ENCODE assay signal across 20 cellular contexts in the genomic region with DNA sequence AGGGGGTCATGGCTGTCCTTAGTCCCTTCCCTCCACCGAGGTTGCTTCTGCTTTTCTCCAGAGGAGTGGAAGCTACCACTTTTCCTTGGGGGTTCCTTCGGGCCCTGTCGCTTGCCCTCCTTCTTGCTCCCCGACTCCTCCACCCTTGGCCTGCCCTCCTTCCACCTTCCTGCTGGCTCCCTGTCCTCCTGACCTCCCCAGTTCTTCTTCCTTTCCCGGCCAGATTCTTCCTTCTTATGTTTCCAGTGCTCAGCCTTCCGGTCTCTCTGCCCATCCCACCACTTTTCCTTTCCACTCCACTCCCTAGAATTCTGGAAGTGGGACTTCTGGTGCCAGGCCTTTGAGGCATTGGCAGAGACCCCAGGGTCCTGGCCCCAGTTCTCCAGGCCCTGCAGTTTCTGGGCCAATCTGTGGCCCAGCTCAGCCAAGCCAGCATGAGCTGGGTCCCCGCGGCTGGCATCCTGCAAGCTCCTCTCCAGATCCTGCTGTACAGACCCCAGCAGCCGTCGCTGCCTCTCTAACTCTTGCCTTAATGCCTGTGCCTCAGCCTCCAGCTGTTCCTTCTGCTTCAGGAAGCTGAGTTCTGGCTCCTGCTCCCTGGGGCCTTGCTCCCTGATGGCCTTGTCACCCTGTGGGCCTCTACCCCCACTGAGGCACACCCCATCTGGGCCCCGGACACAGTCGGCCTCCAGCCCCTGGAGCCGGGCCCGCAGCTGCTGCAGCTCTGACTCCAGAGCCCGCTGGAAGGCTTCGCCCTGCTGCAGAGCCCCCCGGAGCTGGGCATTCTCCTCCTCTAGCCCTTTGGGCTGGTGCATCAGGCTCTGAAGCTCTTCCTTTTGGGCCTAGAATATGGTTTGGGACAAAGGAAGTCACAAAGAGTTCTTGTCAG. TPM values are rescaled to one million over a fixed set of nuclear protein-coding genes. Genes with fewer than 3 reads are reported as not detected.
DNase-seq lines count a peak whose midpoint lies in the region; ATAC-seq, FAIRE-seq and TF ChIP-seq lines count a peak whose summit lies in the region.
"Had no signal": no experiment of that assay in that cellular context is flagged by ENCODE, and none has a peak within 500 bp of the region (broad histone marks: within the 10 kb centered on the region; RNA-seq: fewer than 3 reads in every experiment).

No MANE protein-coding gene starts in this region.

- H2AFZ ChIP-seq in K562 (ENCODE audit: low read depth, low read length) (no peak overlapping the region), neural progenitor cell (replicated peaks) (no peak overlapping the region)

- TF ChIP-seq POLR2A in K562 (conservative IDR thresholded peaks at IDR 0.05): no peak

- H3F3A ChIP-seq in neural progenitor cell (ENCODE audit: low read depth): peaks cover 19% of the 10 kb centered on the region

- no peak for TF ChIP-seq RAD21 in K562 (CRISPR knock-in tag; conservative IDR thresholded peaks at IDR 0.05 in 1 of 2, IDR thresholded peaks at IDR 0.05 in 1 of 2)

- H3K4me1 ChIP-seq in K562 (replicated peaks in 1 of 2; ENCODE audit: control insufficient read depth in 2 of 2, insufficient read depth in 2 of 2, low read length in 2 of 2): peaks cover 25 to 50% of the 10 kb centered on the region in 2 experiments; a peak in 4 of 5 replicates
- H3K4me1 ChIP-seq in neural progenitor cell: peaks cover 5% of the 10 kb centered on the region

- intact Hi-C loops in K562 (cut with micrococcal nuclease): no loop called here

- peak overlapping the region in 1 of 2 experiments; percentile 69; a peak in 2 of 4 replicates for H3K9ac ChIP-seq in K562 (ENCODE audit: insufficient read depth in 1 of 2, low read depth in 2 of 2, low read length in 2 of 2)
- no peak overlapping the region for H3K9ac ChIP-seq in neural progenitor cell

- H3K4me3 ChIP-seq in K562 (no peak overlapping the region), neural progenitor cell (no peak overlapping the region)
- H3K4me3 ChIP-seq: esophagus squamous epithelium, mucosa of descending colon had no signal

- H3K9me3 Mint-ChIP-seq in activated T-cell treated with anti-CD3 and anti-CD28 coated beads, Interleukin-2, amount 50 U/mL, for 72 hours: no peaks in the 10 kb centered on the region
- H3K9me3 Mint-ChIP-seq in IgD-negative memory B cell (no peaks in the 10 kb centered on the region), neural progenitor cell (no peaks in the 10 kb centered on the region)
- H3K9me3 Mint-ChIP-seq: CD8-positive, alpha-beta T cell; HFFc6 had no signal

- no peak overlapping the region for H3K4me3 Mint-ChIP-seq in activated T-cell treated with anti-CD3 and anti-CD28 coated beads, Interleukin-2, amount 50 U/mL, for 72 hours
- H3K4me3 Mint-ChIP-seq in IgD-negative memory B cell (peak overlapping the region in 2 of 4 donors; percentile 30 to 47), neural progenitor cell (no peak overlapping the region)
- H3K4me3 Mint-ChIP-seq: CD8-positive, alpha-beta T cell; HFFc6 had no signal

- in situ Hi-C loops in K562 (cut with MboI): no loop called here

- TF ChIP-seq EP300 in K562 (IDR thresholded peaks at IDR 0.05; ENCODE audit: low read length): no peak

- no peak for DNase-seq in activated T-cell treated with anti-CD3 and anti-CD28 coated beads, Interleukin-2, amount 50 U/mL, for 72 hours
- DNase-seq in activated T-cell treated with anti-CD3 and anti-CD28 coated beads, Interleukin-2, amount 50 U/mL, for 48 hours: no peak
- DNase-seq in K562 (ENCODE audit: extremely low read depth in 1 of 4, low spot score in 3 of 4) (no peak), neural progenitor cell (ENCODE audit: low spot score) (no peak), DMS114 treated with DMSO at 0.1 percent for 48 hours (lab: John Stamatoyannopoulos, UW; ENCODE audit: unreplicated experiment) (no peak)
- DNase-seq in activated CD4-positive, CD25-positive, alpha-beta regulatory T cell (lab: John Stamatoyannopoulos, UW): no peak
- DNase-seq: CD8-positive, alpha-beta T cell; cerebellar nuclear complex; DND-41; effector memory CD4-positive, alpha-beta T cell; esophagus squamous epithelium; HFFc6; mucosa of descending colon; NCI-H1092; NCI-H2029 treated with DMSO at 0.1 percent for 48 hours; NCI-H446 treated with DMSO at 0.1 percent for 48 hours; retina had no signal

- TF ChIP-seq CTCF in K562 (IDR thresholded peaks at IDR 0.05 in 2 of 3, conservative IDR thresholded peaks at IDR 0.05 in 1 of 3; ENCODE audit: insufficient read depth in 2 of 3, low read depth in 1 of 3, low read length in 3 of 3) (no peak), neural progenitor cell (IDR thresholded peaks at IDR 0.05) (no peak)

- H3K27ac Mint-ChIP-seq in activated T-cell treated with anti-CD3 and anti-CD28 coated beads, Interleukin-2, amount 50 U/mL, for 72 hours: peak overlapping the region; percentile 11
- peak overlapping the region in 2 of 3 donors; percentile 63 to 96 for H3K27ac Mint-ChIP-seq in IgD-negative memory B cell
- peak overlapping the region; percentile 5 for H3K27ac Mint-ChIP-seq in neural progenitor cell
- H3K27ac Mint-ChIP-seq: CD8-positive, alpha-beta T cell; HFFc6 had no signal

- ATAC-seq in activated T-cell treated with anti-CD3 and anti-CD28 coated beads, Interleukin-2, amount 50 U/mL, for 72 hours (replicated peaks in 1 of 2): no peak
- ATAC-seq in K562 (no peak), HG02798 (IDR thresholded peaks at IDR 0.05; ENCODE audit: poor library complexity, unreplicated experiment) (no peak)
- ATAC-seq: CD8-positive, alpha-beta T cell; left lobe of liver; mucosa of descending colon had no signal

- H3K27me3 Mint-ChIP-seq in activated T-cell treated with anti-CD3 and anti-CD28 coated beads, Interleukin-2, amount 50 U/mL, for 72 hours (ENCODE audit: low read depth): no peaks in the 10 kb centered on the region
- no peaks in the 10 kb centered on the region for H3K27me3 Mint-ChIP-seq in IgD-negative memory B cell
- no peaks in the 10 kb centered on the region for H3K27me3 Mint-ChIP-seq in neural progenitor cell (ENCODE audit: insufficient read depth, low read depth)

- H3K4me2 ChIP-seq in K562 (ENCODE audit: insufficient read depth, low read length) (no peak overlapping the region), neural progenitor cell (no peak overlapping the region)

- CTCF ChIA-PET in K562 (lab: Yijun Ruan, JAX; ENCODE audit: low intra/inter-chr PET ratio): interaction anchor here (0.7 kb wide), 1 partner anchor 117 kb away, joined by 4 read pairs; no protein-coding TSS in a partner anchor

- H3K27ac ChIP-seq in K562 (ENCODE audit: extremely low read depth, low read depth, low read length): no peak overlapping the region
- H3K27ac ChIP-seq in neural progenitor cell: no peak overlapping the region

- POLR2A ChIA-PET in K562 (lab: Yijun Ruan, JAX): interaction anchor here (0.6 to 1.0 kb wide), 4 partner anchors 8 to 49 kb away, joined by 3 to 4 read pairs (median 4); a partner anchor contains a TSS

- H3K27me3 ChIP-seq in K562 (ENCODE audit: control insufficient read depth in 2 of 2, insufficient read depth in 2 of 2, low read length in 2 of 2) (no peaks in the 10 kb centered on the region), neural progenitor cell (no peaks in the 10 kb centered on the region)
- H3K27me3 ChIP-seq: esophagus squamous epithelium had no signal

- no peaks in the 10 kb centered on the region for H3K36me3 Mint-ChIP-seq in activated T-cell treated with anti-CD3 and anti-CD28 coated beads, Interleukin-2, amount 50 U/mL, for 72 hours (ENCODE audit: insufficient read depth in 2 of 2)
- H3K36me3 Mint-ChIP-seq in IgD-negative memory B cell (peaks cover 5% of the 10 kb centered on the region), neural progenitor cell (peaks cover 6% of the 10 kb centered on the region)

- no TSS peak for BruUV-seq in K562 (replicated peaks; lab: Mats Ljungman, UMichigan)

- H4K20me1 ChIP-seq in K562 (replicated peaks; ENCODE audit: control insufficient read depth, insufficient read depth, low read length) (0 out of 2 replicates have a peak, but pooled peaks cover 3% of the 10 kb centered on the region), neural progenitor cell (ENCODE audit: low read depth) (peaks cover 23% of the 10 kb centered on the region)

- WGBS in K562 (ENCODE audit: insufficient coverage, low coverage, missing lambda C conversion rate): 75% methylated on average over 17 of the region's 17 CpGs

- H3K9me1 ChIP-seq in K562 (ENCODE audit: control insufficient read depth, insufficient read depth, low read length): no peaks in the 10 kb centered on the region

- FAIRE-seq in K562 (lab: Jason Lieb, UNC): no peak

- H3K79me2 ChIP-seq in K562 (ENCODE audit: control insufficient read depth, insufficient read depth, low read length) (no peaks in the 10 kb centered on the region), neural progenitor cell (ENCODE audit: low read depth) (no peaks in the 10 kb centered on the region)

- peaks cover 46% of the 10 kb centered on the region for H3K4me1 Mint-ChIP-seq in activated T-cell treated with anti-CD3 and anti-CD28 coated beads, Interleukin-2, amount 50 U/mL, for 72 hours (ENCODE audit: low read depth)
- peaks cover 34 to 45% (median 42%) of the 10 kb centered on the region in 3 donors for H3K4me1 Mint-ChIP-seq in IgD-negative memory B cell
- H3K4me1 Mint-ChIP-seq in neural progenitor cell: peaks cover 19% of the 10 kb centered on the region

- H3K36me3 ChIP-seq in K562 (ENCODE audit: control insufficient read depth, insufficient read depth, low read length) (no peaks in the 10 kb centered on the region; the same call in 2 of the 3 replicates), neural progenitor cell (no peaks in the 10 kb centered on the region)

- H3K9me3 ChIP-seq in K562 (replicated peaks; ENCODE audit: control insufficient read depth, insufficient read depth, low read depth, low read length) (no peaks in the 10 kb centered on the region), neural progenitor cell (ENCODE audit: low read depth) (no peaks in the 10 kb centered on the region)
- H3K9me3 ChIP-seq: esophagus squamous epithelium, mucosa of descending colon had no signal

RNA-seq across cellular contexts. Expression of a gene that starts 9.7 kb away (rescaled TPM):
- 10 to 100 TPM; 32.4 to 34.6 TPM for total RNA-seq in activated T-cell treated with anti-CD3 and anti-CD28 coated beads, Interleukin-2, amount 50 U/mL, for 72 hours
- polyA plus RNA-seq in IgD-negative memory B cell (78.3 TPM), K562 (2011; rRNA removed) (9.5 and 11.4 TPM in 2 replicates), K562 (2014; fragmentation: Illumina TruSeq; extraction: Trizol) (6.3 and 9.6 TPM in 2 replicates), K562 (2014; fragmentation: Nextera tagmentation; extraction: Ambion mirVana) (1 to 10 TPM; 1.1 to 3.8 TPM), K562 (2014; rRNA removed) (15.3 and 16.4 TPM in 2 replicates)
- 0.67 and 3.0 TPM in 2 replicates for total RNA-seq in K562 (2011; cell fraction: chromatin; rRNA removed; ENCODE audit: low replicate concordance)
- total RNA-seq in K562 (2011; cell fraction: nucleolus; rRNA removed): 3.2 and 5.5 TPM in 2 replicates
- total RNA-seq in K562 (2011; cell fraction: nucleoplasm; rRNA removed): 2.6 and 3.1 TPM in 2 replicates
- total RNA-seq in K562 (2014; rRNA removed) (6.3 and 6.5 TPM in 2 replicates), K562 (2014; rRNA removed; fragmentation: Illumina TruSeq; extraction: Trizol) (4.7 and 6.0 TPM in 2 replicates), K562 (2015; rRNA removed; fragmentation: Illumina TruSeq; extraction: Trizol) (9.4 and 9.9 TPM in 2 replicates), K562 (2021) (11.8 and 14.1 TPM in 2 replicates), neural progenitor cell (ENCODE audit: low replicate concordance) (4.3 and 12.7 TPM in 2 replicates)
- polyA plus RNA-seq in K562 (2011; cell fraction: cytosol; rRNA removed): 10.1 and 13.2 TPM in 2 replicates
- 3.5 and 5.5 TPM in 2 replicates for polyA plus RNA-seq in K562 (2011; cell fraction: nucleus; rRNA removed)
- polyA plus RNA-seq in K562 (2012): 23.3 and 24.8 TPM in 2 replicates
- 3.7 and 5.3 TPM in 2 replicates for polyA minus RNA-seq in K562 (2011; rRNA and poly(A)+ RNA removed)
- polyA minus RNA-seq in K562 (2011; cell fraction: cytosol; rRNA and poly(A)+ RNA removed): 5.9 and 6.6 TPM in 2 replicates
- polyA minus RNA-seq in K562 (2011; cell fraction: nucleus; rRNA and poly(A)+ RNA removed): 1.5 and 1.7 TPM in 2 replicates

RNA-seq across cellular contexts. Expression of a gene that starts 9.7 kb away (rescaled TPM):
- 10 to 100 TPM; 28.0 to 48.0 TPM for total RNA-seq in activated T-cell treated with anti-CD3 and anti-CD28 coated beads, Interleukin-2, amount 50 U/mL, for 72 hours
- 123 TPM for polyA plus RNA-seq in IgD-negative memory B cell
- total RNA-seq in K562 (2011; cell fraction: chromatin; rRNA removed; ENCODE audit: low replicate concordance): 10.0 and 21.8 TPM in 2 replicates
- total RNA-seq in K562 (2011; cell fraction: nucleolus; rRNA removed): 12.2 and 13.8 TPM in 2 replicates
- 14.2 and 19.3 TPM in 2 replicates for total RNA-seq in K562 (2011; cell fraction: nucleoplasm; rRNA removed)
- 8.2 and 10.2 TPM in 2 replicates for total RNA-seq in K562 (2014; rRNA removed)
- total RNA-seq in K562 (2014; rRNA removed; fragmentation: Illumina TruSeq; extraction: Trizol): 2.7 and 3.0 TPM in 2 replicates
- 4.9 and 5.1 TPM in 2 replicates for total RNA-seq in K562 (2015; rRNA removed; fragmentation: Illumina TruSeq; extraction: Trizol)
- 6.3 and 8.3 TPM in 2 replicates for total RNA-seq in K562 (2021)
- 6.9 and 7.9 TPM in 2 replicates for polyA plus RNA-seq in K562 (2011; rRNA removed)
- 7.4 and 8.1 TPM in 2 replicates for polyA plus RNA-seq in K562 (2011; cell fraction: cytosol; rRNA removed)
- 14.0 and 19.5 TPM in 2 replicates for polyA plus RNA-seq in K562 (2011; cell fraction: nucleus; rRNA removed)
- 8.3 and 23.2 TPM in 2 replicates for polyA plus RNA-seq in K562 (2012)
- polyA plus RNA-seq in K562 (2014; fragmentation: Illumina TruSeq; extraction: Trizol): 5.8 and 6.8 TPM in 2 replicates
- polyA plus RNA-seq in K562 (2014; fragmentation: Nextera tagmentation; extraction: Ambion mirVana): under 1 TPM; 0.13 to 0.22 TPM
- polyA plus RNA-seq in K562 (2014; rRNA removed): 8.0 TPM in 2 replicates
- 3.3 and 4.3 TPM in 2 replicates for polyA minus RNA-seq in K562 (2011; rRNA and poly(A)+ RNA removed)
- polyA minus RNA-seq in K562 (2011; cell fraction: cytosol; rRNA and poly(A)+ RNA removed): 4.0 and 9.3 TPM in 2 replicates
- polyA minus RNA-seq in K562 (2011; cell fraction: nucleus; rRNA and poly(A)+ RNA removed): 2.8 and 3.6 TPM in 2 replicates
- 21.4 and 64.0 TPM in 2 replicates for total RNA-seq in neural progenitor cell (ENCODE audit: low replicate concordance)

RNA-seq across cellular contexts. Expression of a gene that starts 15.4 kb away (rescaled TPM):
- 10 to 100 TPM; 43.6 to 45.3 TPM for total RNA-seq in activated T-cell treated with anti-CD3 and anti-CD28 coated beads, Interleukin-2, amount 50 U/mL, for 72 hours
- polyA plus RNA-seq in IgD-negative memory B cell (42.5 TPM), K562 (2011; rRNA removed) (23.5 and 28.3 TPM in 2 replicates), K562 (2014; fragmentation: Illumina TruSeq; extraction: Trizol) (32.5 and 34.3 TPM in 2 replicates), K562 (2014; fragmentation: Nextera tagmentation; extraction: Ambion mirVana) (1 to 10 TPM; 8.3 to 8.6 TPM), K562 (2014; rRNA removed) (24.6 and 28.1 TPM in 2 replicates)
- 24.1 and 50.9 TPM in 2 replicates for total RNA-seq in K562 (2011; cell fraction: chromatin; rRNA removed; ENCODE audit: low replicate concordance)
- 40.4 and 41.1 TPM in 2 replicates for total RNA-seq in K562 (2011; cell fraction: nucleolus; rRNA removed)
- total RNA-seq in K562 (2011; cell fraction: nucleoplasm; rRNA removed): 36.8 and 44.0 TPM in 2 replicates
- total RNA-seq in K562 (2014; rRNA removed) (18.2 and 28.9 TPM in 2 replicates), K562 (2014; rRNA removed; fragmentation: Illumina TruSeq; extraction: Trizol) (15.2 and 15.8 TPM in 2 replicates), K562 (2015; rRNA removed; fragmentation: Illumina TruSeq; extraction: Trizol) (17.7 and 18.1 TPM in 2 replicates), K562 (2021) (36.2 and 36.7 TPM in 2 replicates), neural progenitor cell (ENCODE audit: low replicate concordance) (32.1 and 48.1 TPM in 2 replicates)
- polyA plus RNA-seq in K562 (2011; cell fraction: cytosol; rRNA removed): 26.2 and 37.5 TPM in 2 replicates
- 43.0 and 57.2 TPM in 2 replicates for polyA plus RNA-seq in K562 (2011; cell fraction: nucleus; rRNA removed)
- 25.4 and 27.4 TPM in 2 replicates for polyA plus RNA-seq in K562 (2012)
- 14.7 and 16.1 TPM in 2 replicates for polyA minus RNA-seq in K562 (2011; rRNA and poly(A)+ RNA removed)
- 13.7 and 16.1 TPM in 2 replicates for polyA minus RNA-seq in K562 (2011; cell fraction: cytosol; rRNA and poly(A)+ RNA removed)
- 13.5 and 15.3 TPM in 2 replicates for polyA minus RNA-seq in K562 (2011; cell fraction: nucleus; rRNA and poly(A)+ RNA removed)

RNA-seq across cellular contexts. Expression of a gene that starts 24.3 kb away (rescaled TPM):
- total RNA-seq in activated T-cell treated with anti-CD3 and anti-CD28 coated beads, Interleukin-2, amount 50 U/mL, for 72 hours: 10 to 100 TPM; 55.8 to 58.6 TPM
- polyA plus RNA-seq in IgD-negative memory B cell (35.7 TPM), K562 (2011; rRNA removed) (64.8 and 81.2 TPM in 2 replicates), K562 (2014; fragmentation: Illumina TruSeq; extraction: Trizol) (93.7 and 113 TPM in 2 replicates), K562 (2014; fragmentation: Nextera tagmentation; extraction: Ambion mirVana) (1 to 10 TPM; 4.1 to 5.4 TPM), K562 (2014; rRNA removed) (57.7 and 58.0 TPM in 2 replicates)
- total RNA-seq in K562 (2011; cell fraction: chromatin; rRNA removed; ENCODE audit: low replicate concordance): 85.7 and 174 TPM in 2 replicates
- 69.6 and 76.4 TPM in 2 replicates for total RNA-seq in K562 (2011; cell fraction: nucleolus; rRNA removed)
- total RNA-seq in K562 (2011; cell fraction: nucleoplasm; rRNA removed): 94.4 and 106 TPM in 2 replicates
- total RNA-seq in K562 (2014; rRNA removed) (51.9 and 57.2 TPM in 2 replicates), K562 (2014; rRNA removed; fragmentation: Illumina TruSeq; extraction: Trizol) (34.1 and 35.4 TPM in 2 replicates), K562 (2015; rRNA removed; fragmentation: Illumina TruSeq; extraction: Trizol) (34.4 and 35.9 TPM in 2 replicates), K562 (2021) (66.4 and 68.4 TPM in 2 replicates), neural progenitor cell (ENCODE audit: low replicate concordance) (69.0 and 86.5 TPM in 2 replicates)
- polyA plus RNA-seq in K562 (2011; cell fraction: cytosol; rRNA removed): 63.5 and 90.8 TPM in 2 replicates
- 143 and 200 TPM in 2 replicates for polyA plus RNA-seq in K562 (2011; cell fraction: nucleus; rRNA removed)
- 57.8 and 71.5 TPM in 2 replicates for polyA plus RNA-seq in K562 (2012)
- 45.0 and 49.1 TPM in 2 replicates for polyA minus RNA-seq in K562 (2011; rRNA and poly(A)+ RNA removed)
- 30.6 and 37.4 TPM in 2 replicates for polyA minus RNA-seq in K562 (2011; cell fraction: cytosol; rRNA and poly(A)+ RNA removed)
- polyA minus RNA-seq in K562 (2011; cell fraction: nucleus; rRNA and poly(A)+ RNA removed): 22.3 and 27.7 TPM in 2 replicates

RNA-seq across cellular contexts. Expression of a gene that starts 28.3 kb away (rescaled TPM):
- 100 to 1,000 TPM; 251 to 304 TPM for total RNA-seq in activated T-cell treated with anti-CD3 and anti-CD28 coated beads, Interleukin-2, amount 50 U/mL, for 72 hours
- polyA plus RNA-seq in IgD-negative memory B cell (102 TPM), K562 (2011; rRNA removed) (754 and 835 TPM in 2 replicates), K562 (2014; fragmentation: Illumina TruSeq; extraction: Trizol) (611 and 624 TPM in 2 replicates), K562 (2014; fragmentation: Nextera tagmentation; extraction: Ambion mirVana) (1,000 to 10,000 TPM; 1,039 to 1,103 TPM), K562 (2014; rRNA removed) (460 and 477 TPM in 2 replicates)
- 61.9 and 74.9 TPM in 2 replicates for total RNA-seq in K562 (2011; cell fraction: chromatin; rRNA removed; ENCODE audit: low replicate concordance)
- 70.0 and 71.3 TPM in 2 replicates for total RNA-seq in K562 (2011; cell fraction: nucleolus; rRNA removed)
- 120 and 182 TPM in 2 replicates for total RNA-seq in K562 (2011; cell fraction: nucleoplasm; rRNA removed)
- total RNA-seq in K562 (2014; rRNA removed) (215 and 262 TPM in 2 replicates), K562 (2014; rRNA removed; fragmentation: Illumina TruSeq; extraction: Trizol) (364 and 410 TPM in 2 replicates), K562 (2015; rRNA removed; fragmentation: Illumina TruSeq; extraction: Trizol) (269 and 292 TPM in 2 replicates), K562 (2021) (256 and 270 TPM in 2 replicates), neural progenitor cell (ENCODE audit: low replicate concordance) (210 and 297 TPM in 2 replicates)
- polyA plus RNA-seq in K562 (2011; cell fraction: cytosol; rRNA removed): 831 and 1,136 TPM in 2 replicates
- 223 and 387 TPM in 2 replicates for polyA plus RNA-seq in K562 (2011; cell fraction: nucleus; rRNA removed)
- 544 and 581 TPM in 2 replicates for polyA plus RNA-seq in K562 (2012)
- polyA minus RNA-seq in K562 (2011; rRNA and poly(A)+ RNA removed): 383 and 393 TPM in 2 replicates
- polyA minus RNA-seq in K562 (2011; cell fraction: cytosol; rRNA and poly(A)+ RNA removed): 80.9 and 85.6 TPM in 2 replicates
- polyA minus RNA-seq in K562 (2011; cell fraction: nucleus; rRNA and poly(A)+ RNA removed): 24.2 and 63.2 TPM in 2 replicates

Comparison
In these comparisons a context has a peak if more than half of its experiments do, and no peak if none do; other contexts are left out.
1. H3K27ac Mint-ChIP-seq: peak in every context shown above with its lines; median percentile 80 in IgD-negative memory B cell; 11 in activated T-cell treated with anti-CD3 and anti-CD28 coated beads, Interleukin-2, amount 50 U/mL, for 72 hours; 5 in neural progenitor cell.